1 cellular context compared by ENCODE assay signal in the genomic region with DNA sequence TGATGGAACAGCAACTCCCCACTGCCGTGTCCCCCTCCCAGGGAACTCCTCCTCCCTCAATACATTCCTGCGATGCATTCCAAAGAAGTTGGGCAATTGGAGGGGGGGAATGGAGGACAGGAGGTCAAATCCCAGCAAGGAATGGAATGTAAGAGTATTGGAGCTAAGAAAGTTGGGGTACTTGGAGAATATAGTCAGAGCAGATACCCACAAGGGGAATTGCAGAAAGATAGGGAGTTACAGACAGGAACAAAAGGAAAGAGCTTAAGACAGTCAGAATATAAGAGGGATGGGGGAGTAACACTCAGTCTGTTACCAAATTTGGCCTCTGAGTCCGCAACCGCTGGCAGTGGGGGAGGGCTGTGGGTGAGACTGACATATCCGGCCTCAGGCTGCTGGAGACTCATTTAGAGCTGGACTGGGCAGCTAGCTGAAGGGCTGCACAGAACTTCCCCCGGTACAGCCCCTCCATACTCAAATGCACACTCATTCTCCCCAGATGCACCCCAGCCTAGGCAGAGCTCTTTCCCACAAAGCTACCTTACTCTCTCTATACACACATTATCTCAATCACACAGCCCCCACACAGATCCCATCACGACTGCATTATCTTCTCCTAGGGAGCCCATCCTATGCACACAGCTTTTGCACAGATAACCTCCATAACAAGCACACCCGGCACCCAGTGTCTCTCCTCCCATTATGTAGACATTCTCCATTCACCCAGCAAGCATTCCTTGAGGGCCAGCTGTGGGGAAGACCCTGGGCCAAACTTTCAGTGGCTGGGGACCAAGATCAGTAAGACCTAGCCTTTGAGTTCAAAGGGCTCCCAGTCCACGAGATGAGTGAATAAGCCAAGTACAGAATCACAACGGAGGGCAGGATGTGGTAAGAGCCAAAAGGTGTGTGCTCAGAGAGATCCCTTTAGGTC.
TF ChIP-seq lines count a peak whose summit lies in the region.

No MANE protein-coding gene starts in this region.

TF ChIP-seq in K562, 482 proteins besides CTCF, POLR2A, EP300 and RAD21 (continued from another document and continues in another):
- no peak for TF ChIP-seq SAP30 (IDR thresholded peaks at IDR 0.05; ENCODE audit: borderline replicate concordance, insufficient read depth, low read depth, low read length, poor library complexity, severe bottlenecking)
- TF ChIP-seq TAL1 (IDR thresholded peaks at IDR 0.05), result peak; percentile 93
- TF ChIP-seq, protein P1, sequence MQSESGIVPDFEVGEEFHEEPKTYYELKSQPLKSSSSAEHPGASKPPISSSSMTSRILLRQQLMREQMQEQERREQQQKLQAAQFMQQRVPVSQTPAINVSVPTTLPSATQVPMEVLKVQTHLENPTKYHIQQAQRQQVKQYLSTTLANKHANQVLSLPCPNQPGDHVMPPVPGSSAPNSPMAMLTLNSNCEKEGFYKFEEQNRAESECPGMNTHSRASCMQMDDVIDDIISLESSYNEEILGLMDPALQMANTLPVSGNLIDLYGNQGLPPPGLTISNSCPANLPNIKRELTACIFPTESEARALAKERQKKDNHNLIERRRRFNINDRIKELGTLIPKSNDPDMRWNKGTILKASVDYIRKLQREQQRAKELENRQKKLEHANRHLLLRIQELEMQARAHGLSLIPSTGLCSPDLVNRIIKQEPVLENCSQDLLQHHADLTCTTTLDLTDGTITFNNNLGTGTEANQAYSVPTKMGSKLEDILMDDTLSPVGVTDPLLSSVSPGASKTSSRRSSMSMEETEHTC (IDR thresholded peaks at IDR 0.05), result no peak
- TF ChIP-seq NCOA1 (IDR thresholded peaks at IDR 0.05; ENCODE audit: low read depth), result peak; percentile 89
- no peak for TF ChIP-seq POLR3A (IDR thresholded peaks at IDR 0.05; ENCODE audit: borderline replicate concordance, extremely low read depth, insufficient read depth, insufficient read length)
- no peak for TF ChIP-seq ZNF253 (CRISPR knock-in tag; conservative IDR thresholded peaks at IDR 0.05)
- TF ChIP-seq, protein P2, sequence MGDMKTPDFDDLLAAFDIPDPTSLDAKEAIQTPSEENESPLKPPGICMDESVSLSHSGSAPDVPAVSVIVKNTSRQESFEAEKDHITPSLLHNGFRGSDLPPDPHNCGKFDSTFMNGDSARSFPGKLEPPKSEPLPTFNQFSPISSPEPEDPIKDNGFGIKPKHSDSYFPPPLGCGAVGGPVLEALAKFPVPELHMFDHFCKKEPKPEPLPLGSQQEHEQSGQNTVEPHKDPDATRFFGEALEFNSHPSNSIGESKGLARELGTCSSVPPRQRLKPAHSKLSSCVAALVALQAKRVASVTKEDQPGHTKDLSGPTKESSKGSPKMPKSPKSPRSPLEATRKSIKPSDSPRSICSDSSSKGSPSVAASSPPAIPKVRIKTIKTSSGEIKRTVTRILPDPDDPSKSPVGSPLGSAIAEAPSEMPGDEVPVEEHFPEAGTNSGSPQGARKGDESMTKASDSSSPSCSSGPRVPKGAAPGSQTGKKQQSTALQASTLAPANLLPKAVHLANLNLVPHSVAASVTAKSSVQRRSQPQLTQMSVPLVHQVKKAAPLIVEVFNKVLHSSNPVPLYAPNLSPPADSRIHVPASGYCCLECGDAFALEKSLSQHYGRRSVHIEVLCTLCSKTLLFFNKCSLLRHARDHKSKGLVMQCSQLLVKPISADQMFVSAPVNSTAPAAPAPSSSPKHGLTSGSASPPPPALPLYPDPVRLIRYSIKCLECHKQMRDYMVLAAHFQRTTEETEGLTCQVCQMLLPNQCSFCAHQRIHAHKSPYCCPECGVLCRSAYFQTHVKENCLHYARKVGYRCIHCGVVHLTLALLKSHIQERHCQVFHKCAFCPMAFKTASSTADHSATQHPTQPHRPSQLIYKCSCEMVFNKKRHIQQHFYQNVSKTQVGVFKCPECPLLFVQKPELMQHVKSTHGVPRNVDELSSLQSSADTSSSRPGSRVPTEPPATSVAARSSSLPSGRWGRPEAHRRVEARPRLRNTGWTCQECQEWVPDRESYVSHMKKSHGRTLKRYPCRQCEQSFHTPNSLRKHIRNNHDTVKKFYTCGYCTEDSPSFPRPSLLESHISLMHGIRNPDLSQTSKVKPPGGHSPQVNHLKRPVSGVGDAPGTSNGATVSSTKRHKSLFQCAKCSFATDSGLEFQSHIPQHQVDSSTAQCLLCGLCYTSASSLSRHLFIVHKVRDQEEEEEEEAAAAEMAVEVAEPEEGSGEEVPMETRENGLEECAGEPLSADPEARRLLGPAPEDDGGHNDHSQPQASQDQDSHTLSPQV (IDR thresholded peaks at IDR 0.05), result no peak; the same call in 1 of the 2 replicates
- peak; percentile 97 for TF ChIP-seq DPF2 (IDR thresholded peaks at IDR 0.05)
- TF ChIP-seq ZBTB8A (IDR thresholded peaks at IDR 0.05; ENCODE audit: partially characterized antibody), result no peak
- TF ChIP-seq, protein P3, sequence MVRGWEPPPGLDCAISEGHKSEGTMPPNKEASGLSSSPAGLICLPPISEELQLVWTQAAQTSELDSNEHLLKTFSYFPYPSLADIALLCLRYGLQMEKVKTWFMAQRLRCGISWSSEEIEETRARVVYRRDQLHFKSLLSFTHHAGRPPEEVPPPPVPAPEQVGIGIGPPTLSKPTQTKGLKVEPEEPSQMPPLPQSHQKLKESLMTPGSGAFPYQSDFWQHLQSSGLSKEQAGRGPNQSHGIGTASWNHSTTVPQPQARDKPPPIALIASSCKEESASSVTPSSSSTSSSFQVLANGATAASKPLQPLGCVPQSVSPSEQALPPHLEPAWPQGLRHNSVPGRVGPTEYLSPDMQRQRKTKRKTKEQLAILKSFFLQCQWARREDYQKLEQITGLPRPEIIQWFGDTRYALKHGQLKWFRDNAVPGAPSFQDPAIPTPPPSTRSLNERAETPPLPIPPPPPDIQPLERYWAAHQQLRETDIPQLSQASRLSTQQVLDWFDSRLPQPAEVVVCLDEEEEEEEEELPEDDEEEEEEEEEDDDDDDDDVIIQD (CRISPR knock-in tag; IDR thresholded peaks at IDR 0.05), result no peak
- TF ChIP-seq, protein P4, sequence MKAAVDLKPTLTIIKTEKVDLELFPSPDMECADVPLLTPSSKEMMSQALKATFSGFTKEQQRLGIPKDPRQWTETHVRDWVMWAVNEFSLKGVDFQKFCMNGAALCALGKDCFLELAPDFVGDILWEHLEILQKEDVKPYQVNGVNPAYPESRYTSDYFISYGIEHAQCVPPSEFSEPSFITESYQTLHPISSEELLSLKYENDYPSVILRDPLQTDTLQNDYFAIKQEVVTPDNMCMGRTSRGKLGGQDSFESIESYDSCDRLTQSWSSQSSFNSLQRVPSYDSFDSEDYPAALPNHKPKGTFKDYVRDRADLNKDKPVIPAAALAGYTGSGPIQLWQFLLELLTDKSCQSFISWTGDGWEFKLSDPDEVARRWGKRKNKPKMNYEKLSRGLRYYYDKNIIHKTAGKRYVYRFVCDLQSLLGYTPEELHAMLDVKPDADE (conservative IDR thresholded peaks at IDR 0.05; ENCODE audit: control insufficient read depth, low read depth, low read length), result 0 out of 2 replicates have a peak, but pooled peaks have one; percentile 43
- TF ChIP-seq NBN (IDR thresholded peaks at IDR 0.05; ENCODE audit: low read depth), result peak; percentile 78
- TF ChIP-seq GATAD2B (IDR thresholded peaks at IDR 0.05; ENCODE audit: borderline replicate concordance), result peak; percentile 55; the same call in 1 of the 2 replicates
- peak; percentile 77 for TF ChIP-seq PML (IDR thresholded peaks at IDR 0.05; ENCODE audit: low read length)
- no peak for TF ChIP-seq ZNF212 (CRISPR knock-in tag; IDR thresholded peaks at IDR 0.05)
- no peak for TF ChIP-seq DDX20 (tag; IDR thresholded peaks at IDR 0.05; ENCODE audit: low read depth)
- TF ChIP-seq ETV5 (CRISPR knock-in tag; IDR thresholded peaks at IDR 0.05; ENCODE audit: low read depth), result peak; percentile 73
- peak; percentile 96 for TF ChIP-seq NCOR1 (IDR thresholded peaks at IDR 0.05)
- TF ChIP-seq MAFF (IDR thresholded peaks at IDR 0.05; ENCODE audit: low read length), result peak; percentile 54; the same call in 1 of the 2 replicates
- TF ChIP-seq NR4A1 (CRISPR knock-in tag; IDR thresholded peaks at IDR 0.05), result no peak
- TF ChIP-seq NR4A1 (tag; IDR thresholded peaks at IDR 0.05), result 0 out of 2 replicates have a peak, but pooled peaks have one; percentile 15
- TF ChIP-seq ADNP (tag; IDR thresholded peaks at IDR 0.05), result no peak
- peak; percentile 70 for TF ChIP-seq MEIS2 (IDR thresholded peaks at IDR 0.05; ENCODE audit: partially characterized antibody)
- TF ChIP-seq, protein P5, sequence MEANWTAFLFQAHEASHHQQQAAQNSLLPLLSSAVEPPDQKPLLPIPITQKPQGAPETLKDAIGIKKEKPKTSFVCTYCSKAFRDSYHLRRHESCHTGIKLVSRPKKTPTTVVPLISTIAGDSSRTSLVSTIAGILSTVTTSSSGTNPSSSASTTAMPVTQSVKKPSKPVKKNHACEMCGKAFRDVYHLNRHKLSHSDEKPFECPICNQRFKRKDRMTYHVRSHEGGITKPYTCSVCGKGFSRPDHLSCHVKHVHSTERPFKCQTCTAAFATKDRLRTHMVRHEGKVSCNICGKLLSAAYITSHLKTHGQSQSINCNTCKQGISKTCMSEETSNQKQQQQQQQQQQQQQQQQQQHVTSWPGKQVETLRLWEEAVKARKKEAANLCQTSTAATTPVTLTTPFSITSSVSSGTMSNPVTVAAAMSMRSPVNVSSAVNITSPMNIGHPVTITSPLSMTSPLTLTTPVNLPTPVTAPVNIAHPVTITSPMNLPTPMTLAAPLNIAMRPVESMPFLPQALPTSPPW (CRISPR knock-in tag; IDR thresholded peaks at IDR 0.05), result peak; percentile 83
- TF ChIP-seq HDGF (IDR thresholded peaks at IDR 0.05), result 0 out of 2 replicates have a peak, but pooled peaks have one; percentile 26
- peak; percentile 82; the same call in 1 of the 2 replicates for TF ChIP-seq MECOM (CRISPR knock-in tag; IDR thresholded peaks at IDR 0.05)
- no peak for TF ChIP-seq FOXK1 (CRISPR knock-in tag; IDR thresholded peaks at IDR 0.05; ENCODE audit: borderline replicate concordance)
- TF ChIP-seq, protein P6, sequence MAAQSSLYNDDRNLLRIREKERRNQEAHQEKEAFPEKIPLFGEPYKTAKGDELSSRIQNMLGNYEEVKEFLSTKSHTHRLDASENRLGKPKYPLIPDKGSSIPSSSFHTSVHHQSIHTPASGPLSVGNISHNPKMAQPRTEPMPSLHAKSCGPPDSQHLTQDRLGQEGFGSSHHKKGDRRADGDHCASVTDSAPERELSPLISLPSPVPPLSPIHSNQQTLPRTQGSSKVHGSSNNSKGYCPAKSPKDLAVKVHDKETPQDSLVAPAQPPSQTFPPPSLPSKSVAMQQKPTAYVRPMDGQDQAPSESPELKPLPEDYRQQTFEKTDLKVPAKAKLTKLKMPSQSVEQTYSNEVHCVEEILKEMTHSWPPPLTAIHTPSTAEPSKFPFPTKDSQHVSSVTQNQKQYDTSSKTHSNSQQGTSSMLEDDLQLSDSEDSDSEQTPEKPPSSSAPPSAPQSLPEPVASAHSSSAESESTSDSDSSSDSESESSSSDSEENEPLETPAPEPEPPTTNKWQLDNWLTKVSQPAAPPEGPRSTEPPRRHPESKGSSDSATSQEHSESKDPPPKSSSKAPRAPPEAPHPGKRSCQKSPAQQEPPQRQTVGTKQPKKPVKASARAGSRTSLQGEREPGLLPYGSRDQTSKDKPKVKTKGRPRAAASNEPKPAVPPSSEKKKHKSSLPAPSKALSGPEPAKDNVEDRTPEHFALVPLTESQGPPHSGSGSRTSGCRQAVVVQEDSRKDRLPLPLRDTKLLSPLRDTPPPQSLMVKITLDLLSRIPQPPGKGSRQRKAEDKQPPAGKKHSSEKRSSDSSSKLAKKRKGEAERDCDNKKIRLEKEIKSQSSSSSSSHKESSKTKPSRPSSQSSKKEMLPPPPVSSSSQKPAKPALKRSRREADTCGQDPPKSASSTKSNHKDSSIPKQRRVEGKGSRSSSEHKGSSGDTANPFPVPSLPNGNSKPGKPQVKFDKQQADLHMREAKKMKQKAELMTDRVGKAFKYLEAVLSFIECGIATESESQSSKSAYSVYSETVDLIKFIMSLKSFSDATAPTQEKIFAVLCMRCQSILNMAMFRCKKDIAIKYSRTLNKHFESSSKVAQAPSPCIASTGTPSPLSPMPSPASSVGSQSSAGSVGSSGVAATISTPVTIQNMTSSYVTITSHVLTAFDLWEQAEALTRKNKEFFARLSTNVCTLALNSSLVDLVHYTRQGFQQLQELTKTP (IDR thresholded peaks at IDR 0.05; ENCODE audit: low read depth in 1 of 2, partially characterized antibody in 2 of 2), result peak in 1 of 2 experiments; percentile 90
- TF ChIP-seq, protein P7, sequence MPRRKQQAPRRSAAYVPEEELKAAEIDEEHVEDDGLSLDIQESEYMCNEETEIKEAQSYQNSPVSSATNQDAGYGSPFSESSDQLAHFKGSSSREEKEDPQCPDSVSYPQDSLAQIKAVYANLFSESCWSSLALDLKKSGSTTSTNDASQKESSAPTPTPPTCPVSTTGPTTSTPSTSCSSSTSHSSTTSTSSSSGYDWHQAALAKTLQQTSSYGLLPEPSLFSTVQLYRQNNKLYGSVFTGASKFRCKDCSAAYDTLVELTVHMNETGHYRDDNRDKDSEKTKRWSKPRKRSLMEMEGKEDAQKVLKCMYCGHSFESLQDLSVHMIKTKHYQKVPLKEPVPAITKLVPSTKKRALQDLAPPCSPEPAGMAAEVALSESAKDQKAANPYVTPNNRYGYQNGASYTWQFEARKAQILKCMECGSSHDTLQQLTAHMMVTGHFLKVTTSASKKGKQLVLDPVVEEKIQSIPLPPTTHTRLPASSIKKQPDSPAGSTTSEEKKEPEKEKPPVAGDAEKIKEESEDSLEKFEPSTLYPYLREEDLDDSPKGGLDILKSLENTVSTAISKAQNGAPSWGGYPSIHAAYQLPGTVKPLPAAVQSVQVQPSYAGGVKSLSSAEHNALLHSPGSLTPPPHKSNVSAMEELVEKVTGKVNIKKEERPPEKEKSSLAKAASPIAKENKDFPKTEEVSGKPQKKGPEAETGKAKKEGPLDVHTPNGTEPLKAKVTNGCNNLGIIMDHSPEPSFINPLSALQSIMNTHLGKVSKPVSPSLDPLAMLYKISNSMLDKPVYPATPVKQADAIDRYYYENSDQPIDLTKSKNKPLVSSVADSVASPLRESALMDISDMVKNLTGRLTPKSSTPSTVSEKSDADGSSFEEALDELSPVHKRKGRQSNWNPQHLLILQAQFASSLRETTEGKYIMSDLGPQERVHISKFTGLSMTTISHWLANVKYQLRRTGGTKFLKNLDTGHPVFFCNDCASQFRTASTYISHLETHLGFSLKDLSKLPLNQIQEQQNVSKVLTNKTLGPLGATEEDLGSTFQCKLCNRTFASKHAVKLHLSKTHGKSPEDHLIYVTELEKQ (CRISPR knock-in tag; IDR thresholded peaks at IDR 0.05), result no peak
- TF ChIP-seq CCNT2 (IDR thresholded peaks at IDR 0.05; ENCODE audit: borderline replicate concordance, extremely low read depth, insufficient read length, low read depth, low read length), result peak; percentile 92
- no peak for TF ChIP-seq NFYB (IDR thresholded peaks at IDR 0.05; ENCODE audit: extremely low read depth, insufficient read length)
- TF ChIP-seq SUPT5H (IDR thresholded peaks at IDR 0.05), result peak; percentile 72
- no peak for TF ChIP-seq HSF4 (CRISPR knock-in tag; IDR thresholded peaks at IDR 0.05; ENCODE audit: borderline replicate concordance)
- TF ChIP-seq RBFOX2 (IDR thresholded peaks at IDR 0.05; ENCODE audit: low read depth, low read length), result peak; percentile 65
